21 cellular contexts compared by ENCODE assay signal in the genomic region with DNA sequence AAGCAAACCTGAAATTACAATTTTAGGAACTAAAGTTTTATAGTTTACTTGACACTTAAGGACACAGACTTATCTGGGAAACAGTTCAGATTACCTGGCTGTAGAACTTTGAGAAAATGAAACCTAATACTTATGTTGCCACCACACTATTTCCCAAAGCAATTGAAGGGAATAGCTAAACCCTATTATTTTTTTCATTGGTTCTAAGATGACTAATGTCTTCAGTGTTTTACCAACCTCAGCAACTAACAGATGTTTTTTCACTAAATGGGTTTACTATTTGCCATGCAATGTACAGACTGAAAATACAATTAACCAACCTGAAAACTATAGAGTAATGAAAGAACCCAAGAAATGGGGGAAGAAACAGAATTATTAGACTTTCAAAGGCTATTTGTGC.
DNase-seq lines count a peak whose midpoint lies in the region; ATAC-seq and TF ChIP-seq lines count a peak whose summit lies in the region.
"Had no signal": no experiment of that assay in that cellular context is flagged by ENCODE, and none has a peak within 500 bp of the region (broad histone marks: within the 10 kb centered on the region; RNA-seq: fewer than 3 reads in every experiment).

No MANE protein-coding gene starts in this region.

- CTCF ChIA-PET in CD4-positive, alpha-beta T cell (lab: Charles Lee): no interaction called here

- H3K27me3 ChIP-seq in GM23248 (replicated peaks; ENCODE audit: insufficient read depth): no peaks in the 10 kb centered on the region
- no peaks in the 10 kb centered on the region for H3K27me3 ChIP-seq in RWPE2 (ENCODE audit: insufficient read depth, poor library complexity, severe bottlenecking)
- no peaks in the 10 kb centered on the region for H3K27me3 ChIP-seq in CD4-positive, alpha-beta T cell (ENCODE audit: control insufficient read depth, insufficient read depth, low read length)
- H3K27me3 ChIP-seq: BLaER1 treated with 17β-estradiol and CSF1 and Interleukin-3, amounts not matched to agents 10 nM and 100 nM; SJSA1 had no signal

- peaks cover 3% of the 10 kb centered on the region for H3K9me3 Mint-ChIP-seq in CD4-positive, alpha-beta T cell

- H2AFZ ChIP-seq in GM23248: no peak overlapping the region

- no peaks in the 10 kb centered on the region for H3F3A ChIP-seq in GM23248 (ENCODE audit: insufficient read depth)

- ATAC-seq in RWPE2 (ENCODE audit: low read depth) (peak; percentile 67; the same call in 2 of the 3 replicates), HG03342 (IDR thresholded peaks at IDR 0.05; ENCODE audit: unreplicated experiment) (no peak)
- no peak for ATAC-seq in CD4-positive, alpha-beta T cell (ENCODE audit: poor library complexity)
- ATAC-seq: K562, Panc1 had no signal

- no peaks in the 10 kb centered on the region for H3K36me3 ChIP-seq in GM23248 (ENCODE audit: low read depth)
- no peaks in the 10 kb centered on the region for H3K36me3 ChIP-seq in RWPE2 (ENCODE audit: low read depth)
- H3K36me3 ChIP-seq: BLaER1 treated with 17β-estradiol and CSF1 and Interleukin-3, amounts not matched to agents 10 nM and 100 nM; SJSA1 had no signal

- H3K4me2 ChIP-seq in GM23248 (ENCODE audit: unreplicated experiment): no peak overlapping the region
- H3K4me2 ChIP-seq: BLaER1 treated with 17β-estradiol and CSF1 and Interleukin-3, amounts not matched to agents 10 nM and 100 nM had no signal

- H3K27ac Mint-ChIP-seq in CD4-positive, alpha-beta T cell: no peak overlapping the region
- H3K27ac Mint-ChIP-seq: CD8-positive, alpha-beta memory T cell had no signal

- H3K36me3 Mint-ChIP-seq in CD4-positive, alpha-beta T cell (ENCODE audit: low read depth): no peaks in the 10 kb centered on the region

- no peaks in the 10 kb centered on the region for H3K79me2 ChIP-seq in GM23248 (ENCODE audit: insufficient read depth)

- H3K9ac ChIP-seq in GM23248: no peak overlapping the region
- H3K9ac ChIP-seq: BLaER1 treated with 17β-estradiol and CSF1 and Interleukin-3, amounts not matched to agents 10 nM and 100 nM had no signal

- POLR2A ChIA-PET in CD4-positive, alpha-beta T cell (lab: Charles Lee): no interaction called here

- H3K4me3 Mint-ChIP-seq in CD4-positive, alpha-beta T cell: no peak overlapping the region
- H3K4me3 Mint-ChIP-seq: CD8-positive, alpha-beta memory T cell had no signal

- H3K9me2 ChIP-seq in GM23248 (ENCODE audit: insufficient read depth): no peaks in the 10 kb centered on the region

- no peak for TF ChIP-seq CTCF in RWPE2 (IDR thresholded peaks at IDR 0.05; ENCODE audit: poor library complexity, severe bottlenecking)
- no peak for TF ChIP-seq CTCF in CD4-positive, alpha-beta T cell (IDR thresholded peaks at IDR 0.05)

- no peaks in the 10 kb centered on the region for H4K20me1 ChIP-seq in GM23248 (ENCODE audit: insufficient read depth)
- H4K20me1 ChIP-seq: BLaER1 treated with 17β-estradiol and CSF1 and Interleukin-3, amounts not matched to agents 10 nM and 100 nM had no signal

- H3K4me1 Mint-ChIP-seq in CD4-positive, alpha-beta T cell (ENCODE audit: low read depth): no peaks in the 10 kb centered on the region
- H3K4me1 Mint-ChIP-seq: CD8-positive, alpha-beta memory T cell had no signal

- in situ Hi-C loops in GM23248 (cut with MboI): no loop called here

- H3K27ac ChIP-seq in GM23248 (no peak overlapping the region), RWPE2 (ENCODE audit: poor library complexity, severe bottlenecking) (no peak overlapping the region)
- H3K27ac ChIP-seq in CD4-positive, alpha-beta T cell (ENCODE audit: low read depth, low read length): no peak overlapping the region
- H3K27ac ChIP-seq: BLaER1 treated with 17β-estradiol and CSF1 and Interleukin-3, amounts not matched to agents 10 nM and 100 nM; SJSA1 had no signal

- H3K27me3 Mint-ChIP-seq in CD4-positive, alpha-beta T cell: no peaks in the 10 kb centered on the region
- H3K27me3 Mint-ChIP-seq: CD8-positive, alpha-beta memory T cell had no signal

- H3K9me3 ChIP-seq in GM23248 (ENCODE audit: low read depth) (no peaks in the 10 kb centered on the region), RWPE2 (ENCODE audit: severe bottlenecking) (peaks cover 2% of the 10 kb centered on the region)
- H3K9me3 ChIP-seq in CD4-positive, alpha-beta T cell (ENCODE audit: control insufficient read depth, low read length): no peaks in the 10 kb centered on the region
- H3K9me3 ChIP-seq: SJSA1 had no signal

- H3K4me3 ChIP-seq in GM23248: no peak overlapping the region
- no peak overlapping the region for H3K4me3 ChIP-seq in RWPE2 (ENCODE audit: severe bottlenecking)
- H3K4me3 ChIP-seq: BLaER1 treated with 17β-estradiol and CSF1 and Interleukin-3, amounts not matched to agents 10 nM and 100 nM; K562; SJSA1 had no signal

- DNase-seq in GM23248: peak; percentile 8
- no peak for DNase-seq in RWPE2 (ENCODE audit: low spot score)
- DNase-seq in fibroblast of gingiva (ENCODE audit: low read depth): peak; percentile 13
- DNase-seq in CD4-positive, alpha-beta T cell: no peak
- no peak for DNase-seq in NCI-H187 (lab: John Stamatoyannopoulos, UW)
- DNase-seq in SK-N-DZ (ENCODE audit: low spot score): no peak
- DNase-seq: Calu3; CD8-positive, alpha-beta memory T cell; DMS153; GF-D8; NCI-H1092 treated with DMSO at 0.1 percent for 48 hours; NCI-H1436 treated with DMSO at 0.1 percent for 48 hours; NCI-H2029; NCI-H226; NCI-H510A treated with DMSO at 0.1 percent for 48 hours; NCI-H748 treated with DMSO at 0.1 percent for 48 hours had no signal

- H3K4me1 ChIP-seq in GM23248 (ENCODE audit: insufficient read depth) (no peaks in the 10 kb centered on the region), RWPE2 (ENCODE audit: insufficient read depth, poor library complexity, severe bottlenecking) (peaks cover 4% of the 10 kb centered on the region)
- H3K4me1 ChIP-seq: SJSA1 had no signal

- intact Hi-C loops in CD4-positive, alpha-beta T cell (cut with DNase I, micrococcal nuclease): no loop called here

Comparison
In these comparisons a context has a peak if more than half of its experiments do, and no peak if none do; other contexts are left out.
1. DNase-seq: peak in GM23248 (single experiment) and fibroblast of gingiva (single experiment); none in RWPE2 (single experiment), CD4-positive, alpha-beta T cell (0 of 10), NCI-H187 (0 of 2) and SK-N-DZ (single experiment).